ENCODE assay signal across 8 cellular contexts in genomic region chr3:139629033-139629432, GRCh38. TPM values are rescaled to one million over a fixed set of nuclear protein-coding genes. Genes with fewer than 3 reads are reported as not detected.
A peak's percentile ranks its signal among the peaks of the same experiment; 100 is the strongest.
DNase-seq lines count a peak whose midpoint lies in the region; TF ChIP-seq lines count a peak whose summit lies in the region.

No MANE protein-coding gene starts in this region.

- peak; percentile 62 for TF ChIP-seq CTCF in OCI-LY1 (IDR thresholded peaks at IDR 0.05; ENCODE audit: low read length)

- no peak overlapping the region for H2AFZ ChIP-seq in OCI-LY1 (ENCODE audit: low read length)

- H3K36me3 ChIP-seq in H7 (replicated peaks; ENCODE audit: control insufficient read depth, insufficient read depth, low read length) (no peaks in the 10 kb centered on the region), OCI-LY1 (ENCODE audit: insufficient read depth, low read length) (no peaks in the 10 kb centered on the region)

- no peaks in the 10 kb centered on the region for H3K9me2 ChIP-seq in OCI-LY1 (ENCODE audit: low read depth, low read length)

- H3K9me3 ChIP-seq in OCI-LY1 (ENCODE audit: low read length): peaks cover 3% of the 10 kb centered on the region; the same call in 1 of the 2 replicates

- no peaks in the 10 kb centered on the region for H3K4me1 ChIP-seq in OCI-LY1 (ENCODE audit: insufficient read depth, low read length, severe bottlenecking)

- no peaks in the 10 kb centered on the region for H3K79me2 ChIP-seq in OCI-LY1 (ENCODE audit: insufficient read depth, low read length)

- H3F3A ChIP-seq in OCI-LY1 (ENCODE audit: insufficient read depth, low read length): no peaks in the 10 kb centered on the region

- H4K20me1 ChIP-seq in OCI-LY1 (ENCODE audit: insufficient read depth, low read length): no peaks in the 10 kb centered on the region

- DNase-seq in NK-92 treated with Interleukin-12 subunit alpha and Interleukin-12 subunit beta, amount 100 ng/mL, for 24 hours (lab: John Stamatoyannopoulos, UW): peak; percentile 2
- DNase-seq in NK-92 (lab: John Stamatoyannopoulos, UW; ENCODE audit: unreplicated experiment): no peak
- DNase-seq in H7: peak; percentile 36
- DNase-seq in glomerular visceral epithelial cell (ENCODE audit: extremely low spot score): peak; percentile 27
- no peak for DNase-seq in substantia nigra (lab: John Stamatoyannopoulos, UW)
- DNase-seq in C1 segment of cervical spinal cord (lab: John Stamatoyannopoulos, UW): no peak
- DNase-seq in KG1 (lab: John Stamatoyannopoulos, UW): no peak

- H3K27me3 ChIP-seq in H7 (ENCODE audit: control insufficient read depth, insufficient read depth, low read length): no peaks in the 10 kb centered on the region
- H3K27me3 ChIP-seq in OCI-LY1 (ENCODE audit: insufficient read depth, low read length): no peaks in the 10 kb centered on the region; the same call in 1 of the 2 replicates

- no peak overlapping the region for H3K9ac ChIP-seq in OCI-LY1 (ENCODE audit: low read length)

- H3K4me3 ChIP-seq in H7 (ENCODE audit: insufficient read depth, low read depth, low read length) (no peak overlapping the region), OCI-LY1 (ENCODE audit: low read depth, low read length, poor library complexity, severe bottlenecking) (no peak overlapping the region)

- H3K27ac ChIP-seq in OCI-LY1 (ENCODE audit: low read depth, low read length, poor library complexity, severe bottlenecking) (no peak overlapping the region), substantia nigra (ENCODE audit: low read depth, low read length, poor library complexity, severe bottlenecking) (no peak overlapping the region)

- H3K4me2 ChIP-seq in OCI-LY1 (ENCODE audit: low read length): no peak overlapping the region

RNA-seq across cellular contexts. Expression of gene NMNAT3, which starts 48.7 kb away (rescaled TPM):
- total RNA-seq in H7 (2014; rRNA removed; shearing (Covaris generic)): 3.0 and 4.7 TPM in 2 replicates

Comparison
In these comparisons a context has a peak if more than half of its experiments do, and no peak if none do; other contexts are left out.
1. DNase-seq: peak in NK-92 treated with Interleukin-12 subunit alpha and Interleukin-12 subunit beta, amount 100 ng/mL, for 24 hours (single experiment), H7 (single experiment) and glomerular visceral epithelial cell (single experiment); none in NK-92 (single experiment), substantia nigra (0 of 49), C1 segment of cervical spinal cord (0 of 14) and KG1 (single experiment).